ENCODE assay signal across 27 cellular contexts in the genomic region with DNA sequence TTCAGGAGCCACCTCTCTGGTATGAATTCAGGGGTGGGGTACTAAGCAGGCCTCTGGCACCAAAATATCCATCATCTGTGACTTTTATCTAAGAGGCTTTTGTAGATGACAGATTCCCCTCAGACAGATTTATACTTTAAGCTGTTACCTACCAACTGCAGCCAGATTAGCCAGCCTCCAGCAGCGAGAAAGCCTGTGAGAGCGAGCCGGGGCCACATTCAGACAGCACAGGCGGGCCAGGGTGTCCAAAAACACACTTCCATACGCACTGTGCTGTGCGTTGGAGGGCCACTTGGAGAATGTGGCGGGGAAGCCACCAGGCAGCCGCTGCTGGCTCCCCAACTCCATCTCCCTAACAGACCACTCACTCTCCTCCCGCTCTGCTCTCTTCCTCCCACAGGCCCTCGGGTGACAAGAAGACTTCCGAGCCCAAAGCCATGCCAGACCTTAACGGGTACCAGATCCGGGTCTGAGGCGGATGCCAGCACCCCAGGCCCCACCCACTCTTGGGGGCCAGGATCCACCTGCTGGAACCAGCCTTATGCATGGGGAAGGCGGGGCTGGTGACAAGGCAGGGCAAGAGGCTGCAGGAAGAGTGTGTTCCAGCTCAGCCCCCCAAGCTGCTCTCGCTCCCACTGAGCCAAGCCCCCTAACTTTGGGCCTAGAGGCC. TPM values are rescaled to one million over a fixed set of nuclear protein-coding genes. Genes with fewer than 3 reads are reported as not detected.
DNase-seq lines count a peak whose midpoint lies in the region; ATAC-seq and TF ChIP-seq lines count a peak whose summit lies in the region.
"Had no signal": no experiment of that assay in that cellular context is flagged by ENCODE, and none has a peak within 500 bp of the region (broad histone marks: within the 10 kb centered on the region; RNA-seq: fewer than 3 reads in every experiment).

No MANE protein-coding gene starts in this region.

- TF ChIP-seq CTCF in dorsolateral prefrontal cortex (IDR thresholded peaks at IDR 0.05 in 54 of 56, conservative IDR thresholded peaks at IDR 0.05 in 2 of 56; ENCODE audit: low read depth in 1 of 56, partially characterized antibody in 56 of 56) = no peak
- no peak for TF ChIP-seq CTCF in parathyroid adenoma (IDR thresholded peaks at IDR 0.05)
- TF ChIP-seq CTCF in natural killer cell (IDR thresholded peaks at IDR 0.05) = no peak
- no peak for TF ChIP-seq CTCF in GM10266 (IDR thresholded peaks at IDR 0.05; ENCODE audit: control insufficient read depth, insufficient read depth, low read depth, missing control alignments)

- H3K4me1 ChIP-seq in parathyroid adenoma = peaks cover 10% of the 10 kb centered on the region

- H3K36me3 Mint-ChIP-seq in natural killer cell = no peaks in the 10 kb centered on the region

- intact Hi-C loops in dorsolateral prefrontal cortex (cut with DNase I) (no loop called here), natural killer cell (cut with micrococcal nuclease) (no loop called here)

- no peak overlapping the region for H3K4me2 ChIP-seq in parathyroid adenoma (ENCODE audit: low read length)

- peak overlapping the region in 50 of 59 donors; percentile 0 to 95 (median 79) for H3K27ac ChIP-seq in dorsolateral prefrontal cortex
- peak overlapping the region; percentile 55 for H3K27ac ChIP-seq in parathyroid adenoma
- H3K27ac ChIP-seq: 22Rv1, VCaP had no signal

- no peak for ATAC-seq in natural killer cell
- ATAC-seq: activated T-cell treated with anti-CD3 and anti-CD28 coated beads, Interleukin-2, amount 50 U/mL, for 4 hours had no signal

- no peak overlapping the region for H2AFZ ChIP-seq in parathyroid adenoma

- DNase-seq in NCI-H82 (lab: John Stamatoyannopoulos, UW) = peak; percentile 75
- DNase-seq in NCI-H82 treated with DMSO at 0.1 percent for 48 hours (lab: John Stamatoyannopoulos, UW; ENCODE audit: unreplicated experiment) = no peak
- peak; percentile 49 for DNase-seq in H7
- peak in 3 of 10 donors; percentile 48 to 66 (median 52) for DNase-seq in dorsolateral prefrontal cortex
- DNase-seq in natural killer cell = no peak
- no peak for DNase-seq in GM10266 (ENCODE audit: extremely low spot score)
- DNase-seq in NCI-H226 = no peak
- DNase-seq: activated naive CD4-positive, alpha-beta T cell treated with anti-CD3 and anti-CD28 coated beads, Interleukin-2, amount 10 ng/mL, durations not matched to agents 7 days and 5 days; activated T-cell treated with anti-CD3 and anti-CD28 coated beads, Interleukin-2, amount 50 U/mL, for 4 hours; amygdala; dermis blood vessel endothelial cell; EL; IMR-90; mesendoderm; NCI-H1105; NCI-H2029; NCI-H2227 treated with DMSO at 0.1 percent for 48 hours; NCI-H774; stimulated activated CD4-positive, alpha-beta T cell treated with anti-CD3 and anti-CD28 coated beads, Interleukin-4, amount 100 ng/mL, for 4 hours; tibial artery had no signal

- no peaks in the 10 kb centered on the region for H3K9me3 ChIP-seq in parathyroid adenoma (ENCODE audit: control insufficient read depth, low read length)
- H3K9me3 ChIP-seq: tibial artery had no signal

- no peaks in the 10 kb centered on the region for H3K9me3 Mint-ChIP-seq in natural killer cell
- H3K9me3 Mint-ChIP-seq: activated naive CD4-positive, alpha-beta T cell treated with anti-CD3 and anti-CD28 coated beads, Interleukin-2, amount 10 ng/mL, durations not matched to agents 7 days and 5 days; activated T-cell treated with anti-CD3 and anti-CD28 coated beads, Interleukin-2, amount 50 U/mL, for 4 hours; stimulated activated naive CD8-positive, alpha-beta T cell treated with anti-CD3 and anti-CD28 coated beads, Interleukin-15, Interleukin-2, amounts not matched to agents 100 ng/mL and 50 ng/mL, for 24 hours; T-helper 2 cell treated with Interferon-gamma antibody and Interleukin-4, amounts not matched to agents 5 μg/mL and 100 μg/mL, for 36 hours had no signal

- peaks cover 9% of the 10 kb centered on the region for H3K36me3 ChIP-seq in H7 (replicated peaks; ENCODE audit: control insufficient read depth, insufficient read depth, low read length)
- no peaks in the 10 kb centered on the region for H3K36me3 ChIP-seq in parathyroid adenoma (ENCODE audit: control insufficient read depth, insufficient read depth, low read length)

- H3K9ac ChIP-seq in parathyroid adenoma = no peak overlapping the region

- no peaks in the 10 kb centered on the region for H3K79me2 ChIP-seq in parathyroid adenoma

- no peaks in the 10 kb centered on the region for H3K27me3 Mint-ChIP-seq in natural killer cell (ENCODE audit: low read depth in 2 of 2)
- H3K27me3 Mint-ChIP-seq: stimulated activated naive CD8-positive, alpha-beta T cell treated with anti-CD3 and anti-CD28 coated beads, Interleukin-15, Interleukin-2, amounts not matched to agents 100 ng/mL and 50 ng/mL, for 24 hours had no signal

- no peak overlapping the region for H3K4me3 ChIP-seq in H7 (ENCODE audit: insufficient read depth, low read depth, low read length)
- no peak overlapping the region for H3K4me3 ChIP-seq in dorsolateral prefrontal cortex
- H3K4me3 ChIP-seq in parathyroid adenoma (ENCODE audit: low read depth, low read length) = no peak overlapping the region
- H3K4me3 ChIP-seq: tibial artery had no signal

- H3K27me3 ChIP-seq in H7 (ENCODE audit: control insufficient read depth, insufficient read depth, low read length) (no peaks in the 10 kb centered on the region; the same call in 1 of the 2 replicates), dorsolateral prefrontal cortex (no peaks in the 10 kb centered on the region), parathyroid adenoma (ENCODE audit: control insufficient read depth, insufficient read depth, low read length) (no peaks in the 10 kb centered on the region)
- H3K27me3 ChIP-seq: tibial artery had no signal

- H3K4me1 Mint-ChIP-seq in natural killer cell = peaks cover 11 to 13% of the 10 kb centered on the region in 2 donors

- H3K4me3 Mint-ChIP-seq in natural killer cell = no peak overlapping the region
- H3K4me3 Mint-ChIP-seq: activated naive CD4-positive, alpha-beta T cell treated with anti-CD3 and anti-CD28 coated beads, Interleukin-2, amount 10 ng/mL, durations not matched to agents 7 days and 5 days; activated T-cell treated with anti-CD3 and anti-CD28 coated beads, Interleukin-2, amount 50 U/mL, for 4 hours; stimulated activated naive CD8-positive, alpha-beta T cell treated with anti-CD3 and anti-CD28 coated beads, Interleukin-15, Interleukin-2, amounts not matched to agents 100 ng/mL and 50 ng/mL, for 24 hours; T-helper 2 cell treated with Interferon-gamma antibody and Interleukin-4, amounts not matched to agents 5 μg/mL and 100 μg/mL, for 36 hours had no signal

- no peak overlapping the region for H3K27ac Mint-ChIP-seq in natural killer cell
- H3K27ac Mint-ChIP-seq: activated naive CD4-positive, alpha-beta T cell treated with anti-CD3 and anti-CD28 coated beads, Interleukin-2, amount 10 ng/mL, durations not matched to agents 7 days and 5 days; stimulated activated naive CD8-positive, alpha-beta T cell treated with anti-CD3 and anti-CD28 coated beads, Interleukin-15, Interleukin-2, amounts not matched to agents 100 ng/mL and 50 ng/mL, for 24 hours; T-helper 2 cell treated with Interferon-gamma antibody and Interleukin-4, amounts not matched to agents 5 μg/mL and 100 μg/mL, for 36 hours had no signal

RNA-seq across cellular contexts. Expression of a gene that starts 17.4 kb away (rescaled TPM):
- 4.8 and 5.2 TPM in 2 replicates for total RNA-seq in H7 (2014; rRNA removed; shearing (Covaris generic))
- total RNA-seq in dorsolateral prefrontal cortex (10 to 100 TPM; 19.4 to 63.3 (median 33.9) TPM), natural killer cell (10 to 100 TPM in 2 of 3 donors, 1 to 10 TPM in 1; 9.5 to 15.0 (median 13.5) TPM)

RNA-seq across cellular contexts. Expression of a gene that starts 34.0 kb away (rescaled TPM):
- total RNA-seq in H7 (2014; rRNA removed; shearing (Covaris generic)) = 23.3 and 28.5 TPM in 2 replicates
- total RNA-seq in dorsolateral prefrontal cortex = 10 to 100 TPM; 25.7 to 56.1 (median 41.1) TPM
- 10 to 100 TPM; 12.2 to 20.2 (median 17.2) TPM for total RNA-seq in natural killer cell

RNA-seq across cellular contexts. Expression of a gene that starts 47.5 kb away (rescaled TPM):
- not detected in 2 replicates for total RNA-seq in H7 (2014; rRNA removed; shearing (Covaris generic))
- total RNA-seq in dorsolateral prefrontal cortex = not detected
- total RNA-seq in natural killer cell = not detected
- total RNA-seq: activated T-cell treated with anti-CD3 and anti-CD28 coated beads, Interleukin-2, amount 50 U/mL, for 4 hours; dermis blood vessel endothelial cell; IMR-90; myocyte; osteoblast had no signal

Comparison
In these comparisons a context has a peak if more than half of its experiments do, and no peak if none do; other contexts are left out.
1. DNase-seq: peak in NCI-H82 (single experiment) and H7 (single experiment); none in NCI-H82 treated with DMSO at 0.1 percent for 48 hours (single experiment), natural killer cell (single experiment), GM10266 (single experiment) and NCI-H226 (single experiment).